25 cellular contexts compared by ENCODE assay signal in the genomic region with DNA sequence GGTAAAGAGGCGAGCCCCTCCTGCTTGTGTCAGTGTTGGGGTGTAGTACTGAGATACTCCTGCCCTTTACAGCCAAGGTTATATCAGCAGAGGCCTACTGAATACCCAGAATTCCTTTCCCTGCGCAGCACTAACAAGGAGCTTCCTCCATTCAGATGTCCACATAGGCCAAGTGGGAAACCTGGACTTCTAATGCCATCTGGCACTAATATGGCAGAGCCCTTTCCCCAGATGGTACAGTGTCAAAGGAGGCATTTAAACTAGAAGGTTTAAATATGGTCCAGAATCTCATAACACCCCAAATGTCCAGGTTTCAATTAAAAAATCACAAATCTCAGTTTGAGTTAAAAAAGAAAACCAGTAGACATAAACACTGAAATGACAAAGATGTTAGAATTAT.
"Had no signal": no experiment of that assay in that cellular context is flagged by ENCODE, and none has a peak within 500 bp of the region (broad histone marks: within the 10 kb centered on the region; RNA-seq: fewer than 3 reads in every experiment).

No MANE protein-coding gene starts in this region.

- H3K9me3 ChIP-seq: colonic mucosa, lower lobe of right lung, neutrophil, ovary, uterus had no signal

- H3K27ac ChIP-seq: brain microvascular endothelial cell, colonic mucosa, dorsolateral prefrontal cortex, lower lobe of right lung, neutrophil, ovary, skin epidermis, VCaP had no signal

- H3K4me1 ChIP-seq: colonic mucosa, lower lobe of right lung, uterus had no signal

- H3K4me3 ChIP-seq: colonic mucosa, dorsolateral prefrontal cortex, lower lobe of right lung, ovary, skin epidermis, uterus had no signal

- H3K27me3 Mint-ChIP-seq: activated CD4-positive, alpha-beta memory T cell treated with anti-CD3 and anti-CD28 coated beads, Interleukin-2, amount 10 ng/mL, durations not matched to agents 7 days and 5 days; activated CD4-positive, alpha-beta T cell treated with anti-CD3 and anti-CD28 coated beads, Interleukin-2, amount 10 ng/mL, durations not matched to agents 24 days and 14 days; activated naive CD8-positive, alpha-beta T cell treated with anti-CD3 and anti-CD28 coated beads, Interleukin-2, amount 50 U/mL, for 24 hours; effector memory CD8-positive, alpha-beta T cell; natural killer cell treated with Interleukin-12 subunit alpha and Interleukin-12 subunit beta and Interleukin-15 and Interleukin-18, amount 100 ng/mL, for 72 hours; stimulated activated naive CD8-positive, alpha-beta T cell treated with anti-CD3 and anti-CD28 coated beads, Interleukin-15, amount 100 ng/mL, for 72 hours had no signal

- H3K27ac Mint-ChIP-seq: activated CD4-positive, alpha-beta memory T cell treated with anti-CD3 and anti-CD28 coated beads, Interleukin-2, amount 10 ng/mL, durations not matched to agents 7 days and 5 days; activated CD4-positive, alpha-beta T cell treated with anti-CD3 and anti-CD28 coated beads, Interleukin-2, amount 10 ng/mL, durations not matched to agents 24 days and 14 days; activated naive CD8-positive, alpha-beta T cell treated with anti-CD3 and anti-CD28 coated beads, Interleukin-2, amount 50 U/mL, for 24 hours; natural killer cell treated with Interleukin-12 subunit alpha and Interleukin-12 subunit beta and Interleukin-15 and Interleukin-18, amount 100 ng/mL, for 72 hours; stimulated activated naive CD8-positive, alpha-beta T cell treated with anti-CD3 and anti-CD28 coated beads, Interleukin-15, amount 100 ng/mL, for 72 hours; T-helper 2 cell treated with Interferon-gamma antibody and Interleukin-4, amounts not matched to agents 5 μg/mL and 100 μg/mL, for 36 hours had no signal

- H3K4me3 Mint-ChIP-seq: activated CD4-positive, alpha-beta memory T cell treated with anti-CD3 and anti-CD28 coated beads, Interleukin-2, amount 10 ng/mL, durations not matched to agents 7 days and 5 days; activated CD4-positive, alpha-beta T cell treated with anti-CD3 and anti-CD28 coated beads, Interleukin-2, amount 10 ng/mL, durations not matched to agents 24 days and 14 days; activated naive CD8-positive, alpha-beta T cell treated with anti-CD3 and anti-CD28 coated beads, Interleukin-2, amount 50 U/mL, for 24 hours; activated T-cell treated with anti-CD3 and anti-CD28 coated beads, Interleukin-2, amount 50 U/mL, for 72 hours; effector memory CD8-positive, alpha-beta T cell; natural killer cell treated with Interleukin-12 subunit alpha and Interleukin-12 subunit beta and Interleukin-15 and Interleukin-18, amount 100 ng/mL, for 72 hours; stimulated activated naive CD8-positive, alpha-beta T cell treated with anti-CD3 and anti-CD28 coated beads, Interleukin-15, amount 100 ng/mL, for 72 hours; T-helper 2 cell treated with Interferon-gamma antibody and Interleukin-4, amounts not matched to agents 5 μg/mL and 100 μg/mL, for 36 hours had no signal

- H3K27me3 ChIP-seq: brain microvascular endothelial cell, colonic mucosa, dorsolateral prefrontal cortex, neutrophil, ovary, uterus had no signal

- H3K9me3 Mint-ChIP-seq: activated CD4-positive, alpha-beta memory T cell treated with anti-CD3 and anti-CD28 coated beads, Interleukin-2, amount 10 ng/mL, durations not matched to agents 7 days and 5 days; activated CD4-positive, alpha-beta T cell treated with anti-CD3 and anti-CD28 coated beads, Interleukin-2, amount 10 ng/mL, durations not matched to agents 24 days and 14 days; activated naive CD8-positive, alpha-beta T cell treated with anti-CD3 and anti-CD28 coated beads, Interleukin-2, amount 50 U/mL, for 24 hours; activated T-cell treated with anti-CD3 and anti-CD28 coated beads, Interleukin-2, amount 50 U/mL, for 72 hours; effector memory CD8-positive, alpha-beta T cell; natural killer cell treated with Interleukin-12 subunit alpha and Interleukin-12 subunit beta and Interleukin-15 and Interleukin-18, amount 100 ng/mL, for 72 hours; stimulated activated naive CD8-positive, alpha-beta T cell treated with anti-CD3 and anti-CD28 coated beads, Interleukin-15, amount 100 ng/mL, for 72 hours; T-helper 2 cell treated with Interferon-gamma antibody and Interleukin-4, amounts not matched to agents 5 μg/mL and 100 μg/mL, for 36 hours had no signal

- H3K4me1 Mint-ChIP-seq: activated CD4-positive, alpha-beta memory T cell treated with anti-CD3 and anti-CD28 coated beads, Interleukin-2, amount 10 ng/mL, durations not matched to agents 7 days and 5 days; activated CD4-positive, alpha-beta T cell treated with anti-CD3 and anti-CD28 coated beads, Interleukin-2, amount 10 ng/mL, durations not matched to agents 24 days and 14 days; activated naive CD8-positive, alpha-beta T cell treated with anti-CD3 and anti-CD28 coated beads, Interleukin-2, amount 50 U/mL, for 24 hours; stimulated activated naive CD8-positive, alpha-beta T cell treated with anti-CD3 and anti-CD28 coated beads, Interleukin-15, amount 100 ng/mL, for 72 hours had no signal

- ATAC-seq: activated CD4-positive, CD25-positive, alpha-beta regulatory T cell treated with anti-CD3 and anti-CD28 coated beads, Interleukin-2, amount 50 U/mL, for 24 hours; activated naive CD8-positive, alpha-beta T cell treated with anti-CD3 and anti-CD28 coated beads, Interleukin-2, amount 50 U/mL, for 24 hours; activated T-cell treated with anti-CD3 and anti-CD28 coated beads, Interleukin-2, amount 50 U/mL, for 72 hours; effector memory CD8-positive, alpha-beta T cell; left colon; natural killer cell treated with Interleukin-12 subunit alpha and Interleukin-12 subunit beta and Interleukin-15 and Interleukin-18, amount 100 ng/mL, for 72 hours; stimulated activated naive CD8-positive, alpha-beta T cell treated with anti-CD3 and anti-CD28 coated beads, Interleukin-15, amount 100 ng/mL, for 72 hours had no signal

- H3K36me3 ChIP-seq: colonic mucosa, ovary had no signal

- DNase-seq: activated CD4-positive, alpha-beta memory T cell treated with anti-CD3 and anti-CD28 coated beads, Interleukin-2, amount 10 ng/mL, durations not matched to agents 7 days and 5 days; activated CD4-positive, alpha-beta T cell treated with anti-CD3 and anti-CD28 coated beads, Interleukin-2, amount 10 ng/mL, durations not matched to agents 24 days and 14 days; activated gamma-delta T cell; activated naive CD4-positive, alpha-beta T cell treated with anti-CD3 and anti-CD28 coated beads, Interleukin-2, amount 50 U/mL, for 16 hours; activated naive CD8-positive, alpha-beta T cell treated with anti-CD3 and anti-CD28 coated beads, Interleukin-2, amount 50 U/mL, for 24 hours; activated T-cell treated with anti-CD3 and anti-CD28 coated beads, Interleukin-2, amount 50 U/mL, for 72 hours; anterior cingulate cortex; brain microvascular endothelial cell; colonic mucosa; effector memory CD8-positive, alpha-beta T cell; left colon; lower lobe of right lung; ovary; right cardiac atrium; stimulated activated CD4-positive, alpha-beta T cell treated with anti-CD3 and anti-CD28 coated beads, Interleukin-1b, Interleukin-23, amount 100 ng/mL, for 48 hours; stimulated activated naive CD8-positive, alpha-beta T cell treated with anti-CD3 and anti-CD28 coated beads, Interleukin-15, amount 100 ng/mL, for 72 hours; trophoblast cell; uterus had no signal
